In the genomic region with DNA sequence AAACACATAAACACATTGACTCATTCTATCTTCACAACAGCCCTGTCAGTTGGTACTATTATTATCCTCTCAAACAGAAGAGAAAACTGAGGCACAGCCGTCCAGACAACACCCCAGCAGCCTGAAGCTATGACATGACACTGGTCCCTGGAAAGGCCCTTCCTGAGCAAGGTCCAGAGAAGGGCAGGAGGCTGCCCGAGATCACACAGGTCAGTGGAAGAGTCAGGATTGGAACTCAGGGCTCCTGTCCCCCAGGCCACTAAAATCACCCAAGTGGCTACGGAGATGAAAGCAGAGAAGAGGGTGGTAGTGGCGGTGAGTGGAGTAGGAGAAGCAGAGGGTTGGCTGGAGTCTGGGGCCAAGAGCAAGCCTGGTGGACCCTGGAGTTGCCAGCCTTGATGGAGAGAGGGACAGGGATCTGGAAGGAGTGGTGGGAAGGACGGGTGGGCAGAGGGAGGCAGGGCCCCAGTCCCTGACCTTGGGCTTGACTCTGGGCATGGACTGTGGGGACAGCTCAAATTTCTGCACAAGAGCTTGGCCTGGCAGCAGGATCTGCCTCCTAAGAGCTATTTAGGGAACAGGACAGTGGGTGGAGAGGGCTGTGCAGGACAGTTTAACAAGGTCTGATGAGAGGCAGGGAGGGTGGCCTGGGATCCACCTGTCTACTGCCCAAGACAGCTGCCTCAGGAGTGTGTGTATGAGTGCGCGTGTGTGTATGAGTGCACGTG, we compare ENCODE assay signal across 17 cellular contexts. TPM values are rescaled to one million over a fixed set of nuclear protein-coding genes. Genes with fewer than 3 reads are reported as not detected.
A peak's percentile ranks its signal among the peaks of the same experiment; 100 is the strongest.
DNase-seq lines count a peak whose midpoint lies in the region; ATAC-seq and TF ChIP-seq lines count a peak whose summit lies in the region.
"Had no signal": no experiment of that assay in that cellular context is flagged by ENCODE, and none has a peak within 500 bp of the region (broad histone marks: within the 10 kb centered on the region; RNA-seq: fewer than 3 reads in every experiment).

No MANE protein-coding gene starts in this region.

- no peaks in the 10 kb centered on the region for H3K27me3 ChIP-seq in heart left ventricle
- H3K27me3 ChIP-seq in gastrocnemius medialis, result no peaks in the 10 kb centered on the region

- TF ChIP-seq POLR2A in heart left ventricle (IDR thresholded peaks at IDR 0.05), result no peak
- TF ChIP-seq POLR2A in gastrocnemius medialis (IDR thresholded peaks at IDR 0.05), result peak; percentile 11 to 12

- H3K9me3 ChIP-seq in heart left ventricle (no peaks in the 10 kb centered on the region), mucosa of descending colon (no peaks in the 10 kb centered on the region), gastrocnemius medialis (no peaks in the 10 kb centered on the region)

- POLR2A ChIA-PET in WTC11 (lab: Charles Lee), result no interaction called here

- in situ Hi-C loops in gastrocnemius medialis (cut with MboI; ENCODE audit: low sequenced_read_pairs in 4 of 4), result no loop called here

- H3K9me3 Mint-ChIP-seq in WTC11, result no peaks in the 10 kb centered on the region

- intact Hi-C loops in heart left ventricle (cut with DNase I), result no loop called here
- intact Hi-C loops in mucosa of descending colon (cut with DNase I, micrococcal nuclease), result no loop called here
- intact Hi-C loops in gastrocnemius medialis (cut with DNase I; ENCODE audit: low total_unique reads), result loop anchor here (1.0 to 2.0 kb wide), 2 partner anchors 14 to 19 kb away; no protein-coding TSS in a partner anchor

- CTCF ChIA-PET in WTC11 (lab: Charles Lee), result interaction anchor here (2.3 to 3.5 kb wide), 2 partner anchors 9 to 25 kb away, joined by 7 to 16 read pairs; no protein-coding TSS in a partner anchor

- H3K27ac ChIP-seq in heart left ventricle (peak overlapping the region; percentile 62 to 96 (median 86)), gastrocnemius medialis (peak overlapping the region; percentile 93 to 97 (median 96))

- H3K4me3 ChIP-seq in heart left ventricle, result no peak overlapping the region
- H3K4me3 ChIP-seq in mucosa of descending colon, result no peak overlapping the region
- no peak overlapping the region for H3K4me3 ChIP-seq in gastrocnemius medialis
- H3K4me3 ChIP-seq: GM12878 had no signal

- H3K4me1 ChIP-seq in heart left ventricle (peaks cover 0 to 66% (median 19%) of the 10 kb centered on the region in 12 donors), mucosa of descending colon (ENCODE audit: low read depth) (no peaks in the 10 kb centered on the region), gastrocnemius medialis (peaks cover 32 to 34% of the 10 kb centered on the region in 2 donors)

- TF ChIP-seq CTCF in WTC11 (IDR thresholded peaks at IDR 0.05), result no peak
- TF ChIP-seq CTCF in heart left ventricle (IDR thresholded peaks at IDR 0.05), result no peak
- no peak for TF ChIP-seq CTCF in mucosa of descending colon (IDR thresholded peaks at IDR 0.05)
- peak in 1 of 5 experiments; percentile 30 for TF ChIP-seq CTCF in gastrocnemius medialis (IDR thresholded peaks at IDR 0.05 in 4 of 5, conservative IDR thresholded peaks at IDR 0.05 in 1 of 5)

- H3K27me3 Mint-ChIP-seq in WTC11 (ENCODE audit: low read depth), result no peaks in the 10 kb centered on the region

- ATAC-seq in WTC11, result no peak
- ATAC-seq in heart left ventricle, result peak; percentile 71 to 84 (median 76)
- ATAC-seq in mucosa of descending colon, result peak; percentile 18
- peak; percentile 90 to 91 for ATAC-seq in gastrocnemius medialis
- ATAC-seq: GM12878, Panc1 had no signal

- peak overlapping the region; percentile 41 for H3K27ac Mint-ChIP-seq in WTC11

- DNase-seq in WTC11 (ENCODE audit: low spot score) (no peak), heart left ventricle (peak; percentile 62 to 85 (median 72)), mucosa of descending colon (no peak), gastrocnemius medialis (peak; percentile 94 to 97), GM03348 (ENCODE audit: low spot score) (no peak), SIG-M5 treated with dmso at 0.1 percent for 504 hours (lab: John Stamatoyannopoulos, UW; ENCODE audit: unreplicated experiment) (no peak)
- DNase-seq in activated CD4-positive, CD25-positive, alpha-beta regulatory T cell treated with anti-CD3 and anti-CD28 coated beads, Interleukin-2, amount 50 U/mL, for 72 hours, result no peak
- DNase-seq: C1 segment of cervical spinal cord, DND-41, KBM-7, NCI-H1048, NCI-H146, NCI-H2081, NCI-H510A treated with DMSO at 0.1 percent for 48 hours had no signal

- peaks cover 9% of the 10 kb centered on the region for H3K4me1 Mint-ChIP-seq in WTC11

- peaks cover 0 to 44% (median 4%) of the 10 kb centered on the region in 9 donors for H3K36me3 ChIP-seq in heart left ventricle
- H3K36me3 ChIP-seq in mucosa of descending colon (ENCODE audit: low read depth), result no peaks in the 10 kb centered on the region
- peaks cover 0 to 20% of the 10 kb centered on the region in 2 donors for H3K36me3 ChIP-seq in gastrocnemius medialis

- WGBS in heart left ventricle, 4 donors, result 53 to 67% (median 57%) methylated on average over 8 of the region's 8 CpGs

- H3K36me3 Mint-ChIP-seq in WTC11, result no peaks in the 10 kb centered on the region

- H3K4me3 Mint-ChIP-seq in WTC11, result no peak overlapping the region

TF ChIP-seq in WTC11, 78 proteins besides CTCF, POLR2A, EP300 and RAD21 (continues in another document):
- TF ChIP-seq OVOL2 (CRISPR knock-in tag; IDR thresholded peaks at IDR 0.05; ENCODE audit: borderline replicate concordance), result no peak
- TF ChIP-seq, protein P1, sequence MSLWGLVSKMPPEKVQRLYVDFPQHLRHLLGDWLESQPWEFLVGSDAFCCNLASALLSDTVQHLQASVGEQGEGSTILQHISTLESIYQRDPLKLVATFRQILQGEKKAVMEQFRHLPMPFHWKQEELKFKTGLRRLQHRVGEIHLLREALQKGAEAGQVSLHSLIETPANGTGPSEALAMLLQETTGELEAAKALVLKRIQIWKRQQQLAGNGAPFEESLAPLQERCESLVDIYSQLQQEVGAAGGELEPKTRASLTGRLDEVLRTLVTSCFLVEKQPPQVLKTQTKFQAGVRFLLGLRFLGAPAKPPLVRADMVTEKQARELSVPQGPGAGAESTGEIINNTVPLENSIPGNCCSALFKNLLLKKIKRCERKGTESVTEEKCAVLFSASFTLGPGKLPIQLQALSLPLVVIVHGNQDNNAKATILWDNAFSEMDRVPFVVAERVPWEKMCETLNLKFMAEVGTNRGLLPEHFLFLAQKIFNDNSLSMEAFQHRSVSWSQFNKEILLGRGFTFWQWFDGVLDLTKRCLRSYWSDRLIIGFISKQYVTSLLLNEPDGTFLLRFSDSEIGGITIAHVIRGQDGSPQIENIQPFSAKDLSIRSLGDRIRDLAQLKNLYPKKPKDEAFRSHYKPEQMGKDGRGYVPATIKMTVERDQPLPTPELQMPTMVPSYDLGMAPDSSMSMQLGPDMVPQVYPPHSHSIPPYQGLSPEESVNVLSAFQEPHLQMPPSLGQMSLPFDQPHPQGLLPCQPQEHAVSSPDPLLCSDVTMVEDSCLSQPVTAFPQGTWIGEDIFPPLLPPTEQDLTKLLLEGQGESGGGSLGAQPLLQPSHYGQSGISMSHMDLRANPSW (CRISPR knock-in tag; conservative IDR thresholded peaks at IDR 0.05; ENCODE audit: low read depth), result no peak
- TF ChIP-seq, protein P2, sequence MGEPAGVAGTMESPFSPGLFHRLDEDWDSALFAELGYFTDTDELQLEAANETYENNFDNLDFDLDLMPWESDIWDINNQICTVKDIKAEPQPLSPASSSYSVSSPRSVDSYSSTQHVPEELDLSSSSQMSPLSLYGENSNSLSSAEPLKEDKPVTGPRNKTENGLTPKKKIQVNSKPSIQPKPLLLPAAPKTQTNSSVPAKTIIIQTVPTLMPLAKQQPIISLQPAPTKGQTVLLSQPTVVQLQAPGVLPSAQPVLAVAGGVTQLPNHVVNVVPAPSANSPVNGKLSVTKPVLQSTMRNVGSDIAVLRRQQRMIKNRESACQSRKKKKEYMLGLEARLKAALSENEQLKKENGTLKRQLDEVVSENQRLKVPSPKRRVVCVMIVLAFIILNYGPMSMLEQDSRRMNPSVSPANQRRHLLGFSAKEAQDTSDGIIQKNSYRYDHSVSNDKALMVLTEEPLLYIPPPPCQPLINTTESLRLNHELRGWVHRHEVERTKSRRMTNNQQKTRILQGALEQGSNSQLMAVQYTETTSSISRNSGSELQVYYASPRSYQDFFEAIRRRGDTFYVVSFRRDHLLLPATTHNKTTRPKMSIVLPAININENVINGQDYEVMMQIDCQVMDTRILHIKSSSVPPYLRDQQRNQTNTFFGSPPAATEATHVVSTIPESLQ (CRISPR knock-in tag; IDR thresholded peaks at IDR 0.05), result no peak
- TF ChIP-seq, protein P3, sequence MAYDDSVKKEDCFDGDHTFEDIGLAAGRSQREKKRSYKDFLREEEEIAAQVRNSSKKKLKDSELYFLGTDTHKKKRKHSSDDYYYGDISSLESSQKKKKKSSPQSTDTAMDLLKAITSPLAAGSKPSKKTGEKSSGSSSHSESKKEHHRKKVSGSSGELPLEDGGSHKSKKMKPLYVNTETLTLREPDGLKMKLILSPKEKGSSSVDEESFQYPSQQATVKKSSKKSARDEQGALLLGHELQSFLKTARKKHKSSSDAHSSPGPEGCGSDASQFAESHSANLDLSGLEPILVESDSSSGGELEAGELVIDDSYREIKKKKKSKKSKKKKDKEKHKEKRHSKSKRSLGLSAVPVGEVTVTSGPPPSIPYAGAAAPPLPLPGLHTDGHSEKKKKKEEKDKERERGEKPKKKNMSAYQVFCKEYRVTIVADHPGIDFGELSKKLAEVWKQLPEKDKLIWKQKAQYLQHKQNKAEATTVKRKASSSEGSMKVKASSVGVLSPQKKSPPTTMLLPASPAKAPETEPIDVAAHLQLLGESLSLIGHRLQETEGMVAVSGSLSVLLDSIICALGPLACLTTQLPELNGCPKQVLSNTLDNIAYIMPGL (CRISPR knock-in tag; IDR thresholded peaks at IDR 0.05), result no peak
- TF ChIP-seq MXD4 (CRISPR knock-in tag; IDR thresholded peaks at IDR 0.05; ENCODE audit: borderline replicate concordance), result no peak
- TF ChIP-seq ELF4 (CRISPR knock-in tag; IDR thresholded peaks at IDR 0.05; ENCODE audit: low read depth), result no peak
- no peak for TF ChIP-seq RELA (CRISPR knock-in tag; IDR thresholded peaks at IDR 0.05; ENCODE audit: borderline replicate concordance)
- TF ChIP-seq TCF7 (CRISPR knock-in tag; IDR thresholded peaks at IDR 0.05; ENCODE audit: low read depth), result no peak

RNA-seq across cellular contexts. Expression of a gene that starts 15.8 kb away (rescaled TPM):
- total RNA-seq in WTC11 (2021), result 0.13 to 0.16 TPM (median 0.14 TPM) in 3 replicates
- total RNA-seq in heart left ventricle, result 100 to 1,000 TPM; 230 to 379 (median 288) TPM
- 100 to 1,000 TPM in 1 of 2 donors, 10 to 100 TPM in 1; 76.7 to 327 TPM for polyA plus RNA-seq in heart left ventricle
- 1 to 10 TPM; 2.6 to 3.4 (median 2.7) TPM for total RNA-seq in mucosa of descending colon
- 100 to 1,000 TPM; 114 to 266 (median 184) TPM for total RNA-seq in gastrocnemius medialis
- total RNA-seq: A673, GM12878 had no signal

RNA-seq across cellular contexts. Expression of a gene that starts 46.8 kb away (rescaled TPM):
- total RNA-seq in WTC11 (2021), result 0.14 to 0.28 TPM (median 0.25 TPM) in 3 replicates
- 1 to 10 TPM in 1 of 9 donors, under 1 TPM in 5, not detected in 3; 0.19 to 1.3 (median 0.49) TPM for total RNA-seq in heart left ventricle
- under 1 TPM; 0.04 to 0.12 TPM for polyA plus RNA-seq in heart left ventricle
- total RNA-seq in mucosa of descending colon, result 10 to 100 TPM; 13.8 to 43.1 (median 28.2) TPM
- under 1 TPM in 1 of 4 donors, not detected in 3; 0.36 TPM for total RNA-seq in gastrocnemius medialis
- total RNA-seq: GM12878 had no signal
- polyA plus RNA-seq: GM12878 had no signal

Comparison
In these comparisons a context has a peak if more than half of its experiments do, and no peak if none do; other contexts are left out.
1. DNase-seq: peak in heart left ventricle (5 of 5) and gastrocnemius medialis (2 of 2); none in WTC11 (single experiment), mucosa of descending colon (0 of 3), GM03348 (single experiment), activated CD4-positive, CD25-positive, alpha-beta regulatory T cell treated with anti-CD3 and anti-CD28 coated beads, Interleukin-2, amount 50 U/mL, for 72 hours (single experiment) and SIG-M5 treated with dmso at 0.1 percent for 504 hours (single experiment).
2. POLR2A ChIP-seq: peak in gastrocnemius medialis (2 of 2); none in heart left ventricle (0 of 2).
3. RNA of a gene that starts 15.8 kb away (total RNA-seq): 230 to 379 TPM in heart left ventricle and 114 to 266 TPM in gastrocnemius medialis; 2.6 to 3.4 TPM in mucosa of descending colon and 0.13 to 0.16 TPM in WTC11; every median in the first group is over 10 times any median in the second.
4. RNA of a gene that starts 46.8 kb away (total RNA-seq): 13.8 to 43.1 TPM in mucosa of descending colon; 0.14 to 0.28 TPM in WTC11, 0.19 to 1.3 TPM in heart left ventricle and 0.36 TPM in gastrocnemius medialis; every median in the first group is over 4 times any median in the second.